In the genomic region with DNA sequence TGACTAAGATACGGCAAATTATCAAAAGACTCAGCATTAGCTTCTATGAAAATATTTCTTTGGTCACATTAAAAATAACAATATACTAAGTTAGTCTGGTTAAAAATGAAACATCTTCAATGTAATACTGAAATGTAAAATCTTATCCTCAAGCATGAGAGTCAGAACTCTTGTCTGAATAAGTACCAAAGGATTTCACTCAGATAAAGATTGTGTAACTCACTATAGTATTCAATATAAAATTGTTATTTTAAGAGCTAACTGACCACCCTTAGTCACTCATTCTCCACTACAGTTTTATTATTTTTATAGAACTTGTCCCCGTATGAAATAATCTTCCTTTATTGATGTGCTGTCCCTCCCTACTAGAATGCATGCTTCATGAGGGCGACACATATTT, we compare ENCODE assay signal across 29 cellular contexts.
"Had no signal": no experiment of that assay in that cellular context is flagged by ENCODE, and none has a peak within 500 bp of the region (broad histone marks: within the 10 kb centered on the region; RNA-seq: fewer than 3 reads in every experiment).

No MANE protein-coding gene starts in this region.

- H3K27me3 ChIP-seq: cardiac muscle cell, gastroesophageal sphincter, sigmoid colon, upper lobe of right lung had no signal

- H3K27me3 Mint-ChIP-seq: progenitor cell of endocrine pancreas had no signal

- FAIRE-seq: endothelial cell of umbilical vein, TTC549 had no signal

- H3K9me3 Mint-ChIP-seq: activated CD8-positive, alpha-beta T cell treated with anti-CD3 and anti-CD28 coated beads for 36 hours; activated naive CD4-positive, alpha-beta T cell treated with anti-CD3 and anti-CD28 coated beads, Interleukin-2, amount 50 U/mL, for 24 hours; effector memory CD8-positive, alpha-beta T cell; natural killer cell; T-cell; T-helper 2 cell treated with Interferon-gamma antibody and Interleukin-4, amounts not matched to agents 5 μg/mL and 100 μg/mL, for 36 hours had no signal

- DNase-seq: activated CD4-positive, alpha-beta T cell treated with anti-CD3 and anti-CD28 coated beads, Interleukin-2, amount 10 ng/mL, durations not matched to agents 7 days and 5 days; activated CD4-positive, CD25-positive, alpha-beta regulatory T cell treated with anti-CD3 and anti-CD28 coated beads, Interleukin-2, amount 50 U/mL, for 72 hours; activated CD8-positive, alpha-beta memory T cell treated with anti-CD3 and anti-CD28 coated beads, Interleukin-2, amount 10 ng/mL, durations not matched to agents 7 days and 5 days; activated CD8-positive, alpha-beta T cell treated with anti-CD3 and anti-CD28 coated beads for 36 hours; activated gamma-delta T cell treated with Interleukin-2 at 50 U/mL for 16 hours; dermis blood vessel endothelial cell; effector memory CD8-positive, alpha-beta T cell; head of caudate nucleus; islet precursor cell; left cardiac atrium; midbrain; natural killer cell; retina; sigmoid colon; spleen; stimulated activated CD4-positive, alpha-beta T cell treated with anti-CD3 and anti-CD28 coated beads, Interleukin-4, amount 100 ng/mL, for 1 hour; stimulated activated naive CD4-positive, alpha-beta T cell; T-cell; upper lobe of right lung; WERI-Rb-1 had no signal

- H3K4me3 ChIP-seq: cardiac muscle cell, gastroesophageal sphincter, sigmoid colon, spleen, thoracic aorta, upper lobe of right lung had no signal

- H3K27ac Mint-ChIP-seq: activated CD4-positive, alpha-beta T cell treated with anti-CD3 and anti-CD28 coated beads, Interleukin-2, amount 10 ng/mL, durations not matched to agents 7 days and 5 days; activated CD8-positive, alpha-beta memory T cell treated with anti-CD3 and anti-CD28 coated beads, Interleukin-2, amount 10 ng/mL, durations not matched to agents 7 days and 5 days; activated CD8-positive, alpha-beta T cell treated with anti-CD3 and anti-CD28 coated beads for 36 hours; activated naive CD4-positive, alpha-beta T cell treated with anti-CD3 and anti-CD28 coated beads, Interleukin-2, amount 50 U/mL, for 24 hours; effector memory CD8-positive, alpha-beta T cell; natural killer cell; T-cell; T-helper 2 cell treated with Interferon-gamma antibody and Interleukin-4, amounts not matched to agents 5 μg/mL and 100 μg/mL, for 36 hours had no signal

- H3K36me3 ChIP-seq: cardiac muscle cell, gastroesophageal sphincter, sigmoid colon, spleen, thoracic aorta, upper lobe of right lung, WERI-Rb-1 had no signal

- H3K27ac ChIP-seq: cardiac muscle cell, gastroesophageal sphincter, sigmoid colon, spleen, upper lobe of right lung, WERI-Rb-1 had no signal

- ATAC-seq: activated CD8-positive, alpha-beta memory T cell treated with anti-CD3 and anti-CD28 coated beads, Interleukin-2, amount 10 ng/mL, durations not matched to agents 7 days and 5 days; activated CD8-positive, alpha-beta T cell treated with anti-CD3 and anti-CD28 coated beads for 36 hours; effector memory CD8-positive, alpha-beta T cell; esophagus mucosa; gastroesophageal sphincter; left cardiac atrium; natural killer cell; T-cell; upper lobe of right lung had no signal

- H3K36me3 Mint-ChIP-seq: activated CD8-positive, alpha-beta memory T cell treated with anti-CD3 and anti-CD28 coated beads, Interleukin-2, amount 10 ng/mL, durations not matched to agents 7 days and 5 days; activated naive CD4-positive, alpha-beta T cell treated with anti-CD3 and anti-CD28 coated beads, Interleukin-2, amount 50 U/mL, for 24 hours; natural killer cell; T-cell had no signal

- H3K4me3 Mint-ChIP-seq: activated CD4-positive, alpha-beta T cell treated with anti-CD3 and anti-CD28 coated beads, Interleukin-2, amount 10 ng/mL, durations not matched to agents 7 days and 5 days; activated CD8-positive, alpha-beta memory T cell treated with anti-CD3 and anti-CD28 coated beads, Interleukin-2, amount 10 ng/mL, durations not matched to agents 7 days and 5 days; activated CD8-positive, alpha-beta T cell treated with anti-CD3 and anti-CD28 coated beads for 36 hours; activated naive CD4-positive, alpha-beta T cell treated with anti-CD3 and anti-CD28 coated beads, Interleukin-2, amount 50 U/mL, for 24 hours; effector memory CD8-positive, alpha-beta T cell; natural killer cell; T-cell; T-helper 2 cell treated with Interferon-gamma antibody and Interleukin-4, amounts not matched to agents 5 μg/mL and 100 μg/mL, for 36 hours had no signal

- H3K9me3 ChIP-seq: gastroesophageal sphincter, sigmoid colon, spleen, thoracic aorta, upper lobe of right lung had no signal

- H3K4me1 Mint-ChIP-seq: activated CD4-positive, alpha-beta T cell treated with anti-CD3 and anti-CD28 coated beads, Interleukin-2, amount 10 ng/mL, durations not matched to agents 7 days and 5 days; activated CD8-positive, alpha-beta memory T cell treated with anti-CD3 and anti-CD28 coated beads, Interleukin-2, amount 10 ng/mL, durations not matched to agents 7 days and 5 days; activated naive CD4-positive, alpha-beta T cell treated with anti-CD3 and anti-CD28 coated beads, Interleukin-2, amount 50 U/mL, for 24 hours had no signal
